11 cellular contexts compared by ENCODE assay signal in the genomic region with DNA sequence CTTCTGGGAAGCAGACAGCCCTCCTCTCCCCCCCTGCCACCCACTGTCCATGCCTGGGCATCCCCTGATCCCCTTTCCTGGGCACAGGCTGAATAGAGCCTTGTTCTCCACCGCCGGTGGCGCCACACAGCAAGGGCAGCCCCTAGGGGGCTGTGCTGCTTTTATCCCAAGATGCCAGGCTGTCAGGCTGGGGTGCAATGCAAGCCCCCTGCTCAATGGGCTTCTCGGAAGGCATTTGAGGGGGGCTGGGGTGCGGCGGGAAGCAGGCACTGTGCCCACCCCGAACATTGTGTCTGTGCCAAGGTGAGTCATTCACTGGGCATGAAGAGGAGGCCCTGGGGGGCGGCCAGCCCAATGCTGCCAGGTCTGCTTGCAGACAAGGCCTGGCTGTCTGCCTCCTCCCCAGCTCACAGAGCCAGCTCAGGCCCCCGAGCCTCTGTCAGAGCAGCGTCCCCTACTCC. TPM values are rescaled to one million over a fixed set of nuclear protein-coding genes. Genes with fewer than 3 reads are reported as not detected.
A peak's percentile ranks its signal among the peaks of the same experiment; 100 is the strongest.
DNase-seq lines count a peak whose midpoint lies in the region; ATAC-seq, FAIRE-seq and TF ChIP-seq lines count a peak whose summit lies in the region.
"Had no signal": no experiment of that assay in that cellular context is flagged by ENCODE, and none has a peak within 500 bp of the region (broad histone marks: within the 10 kb centered on the region; RNA-seq: fewer than 3 reads in every experiment).

No MANE protein-coding gene starts in this region.

- TF ChIP-seq POLR2A in stomach (IDR thresholded peaks at IDR 0.05): no peak
- TF ChIP-seq POLR2A in GM12892 (IDR thresholded peaks at IDR 0.05; ENCODE audit: low read depth, low read length): no peak

- peak overlapping the region in 4 of 5 experiments; percentile 97 to 98 (median 98) for H3K27ac Mint-ChIP-seq in brain

- peak overlapping the region in 3 of 5 experiments; percentile 12 to 69 (median 67) for H3K4me3 Mint-ChIP-seq in brain

- H3K9me3 ChIP-seq in stomach: no peaks in the 10 kb centered on the region
- H3K9me3 ChIP-seq: colonic mucosa had no signal

- 45 to 67% (median 58%) methylated on average over 9 to 10 of the region's 10 CpGs for WGBS in stomach, 5 donors

- TF ChIP-seq CTCF in brain (conservative IDR thresholded peaks at IDR 0.05) (no peak), stomach (IDR thresholded peaks at IDR 0.05) (no peak)

- H3K9me3 Mint-ChIP-seq in brain: peaks cover 0 to 9% (median 0%) of the 10 kb centered on the region in 5 experiments

- H3K36me3 Mint-ChIP-seq in brain: no peaks in the 10 kb centered on the region

- DNase-seq in HK-2 (ENCODE audit: unreplicated experiment): peak; percentile 35
- peak; percentile 64 to 67 for DNase-seq in hippocampal formation (lab: John Stamatoyannopoulos, UW)
- DNase-seq in stomach: no peak
- DNase-seq in GM12892 (ENCODE audit: insufficient read length): no peak
- no peak for DNase-seq in NCI-H510A (lab: John Stamatoyannopoulos, UW)
- DNase-seq in NCI-H1048 (lab: John Stamatoyannopoulos, UW): no peak
- DNase-seq: activated CD4-positive, alpha-beta T cell treated with anti-CD3 and anti-CD28 coated beads for 4 hours; colonic mucosa; stimulated activated CD4-positive, alpha-beta T cell treated with anti-CD3 and anti-CD28 coated beads, Interleukin-4, amount 100 ng/mL, for 1 hour had no signal

- peaks cover 0 to 25% (median 13%) of the 10 kb centered on the region in 4 donors for H3K4me1 ChIP-seq in stomach
- H3K4me1 ChIP-seq: colonic mucosa had no signal

- H3K4me1 Mint-ChIP-seq in brain: peaks cover 48% of the 10 kb centered on the region

- no peak for FAIRE-seq in GM12892 (lab: Jason Lieb, UNC)

- no peak for ATAC-seq in GM18511 (IDR thresholded peaks at IDR 0.05; ENCODE audit: unreplicated experiment)

- peaks cover 9% of the 10 kb centered on the region for H3K27me3 Mint-ChIP-seq in brain

- H3K27ac ChIP-seq in stomach: peak overlapping the region in 3 of 5 donors; percentile 38 to 53 (median 51)
- H3K27ac ChIP-seq: colonic mucosa had no signal

- H3K36me3 ChIP-seq in stomach: no peaks in the 10 kb centered on the region
- H3K36me3 ChIP-seq: colonic mucosa had no signal

- intact Hi-C loops in stomach (cut with DNase I; ENCODE audit: low total_unique reads): loop anchor here (10.0 kb wide), 1 partner anchor 188 kb away; no protein-coding TSS in a partner anchor

- no peak for TF ChIP-seq EP300 in stomach (IDR thresholded peaks at IDR 0.05)

- H3K27me3 ChIP-seq in stomach: peaks cover 0 to 50% (median 18%) of the 10 kb centered on the region in 3 donors
- H3K27me3 ChIP-seq: colonic mucosa had no signal

- H3K4me3 ChIP-seq in stomach: no peak overlapping the region
- H3K4me3 ChIP-seq: colonic mucosa had no signal

RNA-seq across cellular contexts. Expression of a gene that starts 1.5 kb away (rescaled TPM):
- polyA plus RNA-seq in brain (ENCODE audit: insufficient read depth, low read depth, low replicate concordance) (4,939 TPM), stomach (1 to 10 TPM in 1 of 3 donors, under 1 TPM in 2; 0.15 to 1.4 (median 0.23) TPM)
- total RNA-seq in stomach: 1 to 10 TPM in 1 of 5 donors, not detected in 4; 9.7 TPM
- 0.19 TPM for polyA plus RNA-seq in GM12892 (2012; ENCODE audit: missing spikeins)

RNA-seq across cellular contexts. Expression of a gene that starts 17.6 kb away (rescaled TPM):
- polyA plus RNA-seq in brain (ENCODE audit: insufficient read depth, low read depth, low replicate concordance): 95.8 TPM
- 100 to 1,000 TPM in 3 of 5 donors, 10 to 100 TPM in 2; 70.1 to 176 (median 111) TPM for total RNA-seq in stomach
- 10 to 100 TPM; 15.9 to 28.6 (median 21.2) TPM for polyA plus RNA-seq in stomach
- 76.9 TPM for polyA plus RNA-seq in GM12892 (2012; ENCODE audit: missing spikeins)

RNA-seq across cellular contexts. Expression of a gene that starts 30.8 kb away (rescaled TPM):
- polyA plus RNA-seq in brain (ENCODE audit: insufficient read depth, low read depth, low replicate concordance) (10.9 TPM), stomach (1 to 10 TPM in 2 of 3 donors, under 1 TPM in 1; 0.15 to 2.2 (median 1.2) TPM)
- total RNA-seq in stomach: 10 to 100 TPM in 1 of 5 donors, 1 to 10 TPM in 1, under 1 TPM in 2, not detected in 1; 0.58 to 12.2 (median 2.0) TPM
- 9.7 TPM for polyA plus RNA-seq in GM12892 (2012; ENCODE audit: missing spikeins)

RNA-seq across cellular contexts. Expression of a gene that starts 51.3 kb away (rescaled TPM):
- polyA plus RNA-seq in brain (ENCODE audit: insufficient read depth, low read depth, low replicate concordance) (47.6 TPM), stomach (1 to 10 TPM; 2.9 to 8.6 (median 5.2) TPM)
- 10 to 100 TPM in 2 of 5 donors, 1 to 10 TPM in 2, not detected in 1; 2.2 to 16.3 (median 8.1) TPM for total RNA-seq in stomach
- polyA plus RNA-seq in GM12892 (2012; ENCODE audit: missing spikeins): not detected

Comparison
In these comparisons a context has a peak if more than half of its experiments do, and no peak if none do; other contexts are left out.
1. DNase-seq: peak in HK-2 (single experiment) and hippocampal formation (2 of 2); none in stomach (single experiment), GM12892 (single experiment), NCI-H510A (single experiment) and NCI-H1048 (single experiment).
2. RNA of a gene that starts 1.5 kb away (polyA plus RNA-seq): 4,939 TPM in brain (single experiment); 0.15 to 1.4 TPM in stomach; every median in the first group is over 1,000 times any median in the second.